Comparison of ENCODE assay signal across 11 cellular contexts in genomic region chr7:24732646-24733413, GRCh38. TPM values are rescaled to one million over a fixed set of nuclear protein-coding genes. Genes with fewer than 3 reads are reported as not detected.
A peak's percentile ranks its signal among the peaks of the same experiment; 100 is the strongest.
DNase-seq lines count a peak whose midpoint lies in the region; ATAC-seq and FAIRE-seq lines count a peak whose summit lies in the region.
"Had no signal": no experiment of that assay in that cellular context is flagged by ENCODE, and none has a peak within 500 bp of the region (broad histone marks: within the 10 kb centered on the region; RNA-seq: fewer than 3 reads in every experiment).

No MANE protein-coding gene starts in this region.

- H3K27me3 ChIP-seq in small intestine (ENCODE audit: control insufficient read depth in 2 of 2, insufficient read depth in 2 of 2, low read length in 2 of 2): no peaks in the 10 kb centered on the region

- no peaks in the 10 kb centered on the region for H3K9me3 ChIP-seq in small intestine (ENCODE audit: control insufficient read depth, low read depth)
- H3K9me3 ChIP-seq: thoracic aorta had no signal

- WGBS in small intestine, 3 donors: 87 to 93% (median 90%) methylated on average over 4 of the region's 4 CpGs

- H3K36me3 ChIP-seq in small intestine (ENCODE audit: control insufficient read depth in 2 of 2, insufficient read depth in 2 of 2, low read length in 2 of 2): no peaks in the 10 kb centered on the region
- H3K36me3 ChIP-seq: thoracic aorta had no signal

- no peak overlapping the region for H3K27ac ChIP-seq in small intestine (ENCODE audit: low read depth in 1 of 2, low read length in 1 of 2)
- H3K27ac ChIP-seq: 22Rv1, thoracic aorta had no signal

- intact Hi-C loops in posterior vena cava (cut with DNase I): no loop called here

- H3K4me1 ChIP-seq in small intestine (ENCODE audit: control insufficient read depth in 2 of 2, insufficient read depth in 1 of 2, low read depth in 1 of 2, low read length in 1 of 2): no peaks in the 10 kb centered on the region

- FAIRE-seq in small intestine (lab: Jason Lieb, UNC): no peak

- no peak overlapping the region for H3K4me3 ChIP-seq in small intestine (ENCODE audit: low read depth in 1 of 2, low read length in 2 of 2)
- H3K4me3 ChIP-seq: thoracic aorta had no signal

- peak; percentile 75 for ATAC-seq in HG03175 (IDR thresholded peaks at IDR 0.05; ENCODE audit: unreplicated experiment)

- DNase-seq in DMS53 (lab: John Stamatoyannopoulos, UW) (peak; percentile 72), DMS53 treated with DMSO at 0.1 percent for 48 hours (lab: John Stamatoyannopoulos, UW; ENCODE audit: unreplicated experiment) (no peak), astrocyte of the hippocampus (ENCODE audit: low read depth, low spot score) (peak; percentile 54), small intestine (peak; percentile 46), posterior vena cava (ENCODE audit: low spot score) (no peak), NCI-H526 treated with DMSO at 0.1 percent for 48 hours (lab: John Stamatoyannopoulos, UW) (no peak), SHP77 (lab: John Stamatoyannopoulos, UW) (no peak)
- DNase-seq: T-helper 9 cell had no signal

RNA-seq across cellular contexts. Expression of gene GSDME, which starts 24.4 kb away (rescaled TPM):
- polyA plus RNA-seq in small intestine: 100 to 1,000 TPM in 2 of 3 donors, 1 to 10 TPM in 1; 4.0 to 118 (median 105) TPM
- 10 to 100 TPM; 33.4 to 43.5 TPM for total RNA-seq in posterior vena cava

Comparison
In these comparisons a context has a peak if more than half of its experiments do, and no peak if none do; other contexts are left out.
1. DNase-seq: peak in DMS53 (single experiment), astrocyte of the hippocampus (single experiment) and small intestine (single experiment); none in DMS53 treated with DMSO at 0.1 percent for 48 hours (single experiment), posterior vena cava (single experiment), NCI-H526 treated with DMSO at 0.1 percent for 48 hours (single experiment) and SHP77 (0 of 2).